In the genomic region with DNA sequence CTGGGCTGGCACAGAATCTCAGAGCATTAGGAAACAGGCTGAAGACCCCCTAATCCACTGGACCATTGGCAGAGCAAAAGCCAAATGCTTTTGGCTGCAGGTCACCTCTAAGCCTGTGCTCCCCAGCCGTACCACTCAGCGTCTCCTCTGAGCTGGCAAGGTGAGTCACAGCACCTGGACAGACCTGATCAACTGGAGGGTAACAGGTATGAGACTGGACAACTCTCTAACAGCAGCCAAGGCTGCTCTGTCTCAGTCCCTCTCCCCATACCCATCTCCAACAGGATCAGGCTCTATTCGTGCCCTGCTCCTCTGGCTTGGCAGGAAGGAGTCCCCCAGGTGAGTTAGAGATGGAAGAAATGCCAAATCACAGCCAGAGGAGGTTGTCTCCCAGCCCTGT, we compare ENCODE assay signal across 2 cellular contexts.
TF ChIP-seq lines count a peak whose summit lies in the region.

No MANE protein-coding gene starts in this region.

TF ChIP-seq in IMR-90, 13 proteins besides CTCF, POLR2A, EP300 and RAD21:
- TF ChIP-seq, protein P1, sequence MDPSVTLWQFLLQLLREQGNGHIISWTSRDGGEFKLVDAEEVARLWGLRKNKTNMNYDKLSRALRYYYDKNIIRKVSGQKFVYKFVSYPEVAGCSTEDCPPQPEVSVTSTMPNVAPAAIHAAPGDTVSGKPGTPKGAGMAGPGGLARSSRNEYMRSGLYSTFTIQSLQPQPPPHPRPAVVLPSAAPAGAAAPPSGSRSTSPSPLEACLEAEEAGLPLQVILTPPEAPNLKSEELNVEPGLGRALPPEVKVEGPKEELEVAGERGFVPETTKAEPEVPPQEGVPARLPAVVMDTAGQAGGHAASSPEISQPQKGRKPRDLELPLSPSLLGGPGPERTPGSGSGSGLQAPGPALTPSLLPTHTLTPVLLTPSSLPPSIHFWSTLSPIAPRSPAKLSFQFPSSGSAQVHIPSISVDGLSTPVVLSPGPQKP (IDR thresholded peaks at IDR 0.05; ENCODE audit: borderline replicate concordance, low read depth, low read length), result no peak
- TF ChIP-seq MAFK (IDR thresholded peaks at IDR 0.05; ENCODE audit: low read depth, low read length) (no peak), RCOR1 (IDR thresholded peaks at IDR 0.05; ENCODE audit: insufficient replicate concordance, low read length) (no peak)

TF ChIP-seq in SK-N-SH, 30 proteins besides CTCF, POLR2A, EP300 and RAD21:
- TF ChIP-seq, protein P2, sequence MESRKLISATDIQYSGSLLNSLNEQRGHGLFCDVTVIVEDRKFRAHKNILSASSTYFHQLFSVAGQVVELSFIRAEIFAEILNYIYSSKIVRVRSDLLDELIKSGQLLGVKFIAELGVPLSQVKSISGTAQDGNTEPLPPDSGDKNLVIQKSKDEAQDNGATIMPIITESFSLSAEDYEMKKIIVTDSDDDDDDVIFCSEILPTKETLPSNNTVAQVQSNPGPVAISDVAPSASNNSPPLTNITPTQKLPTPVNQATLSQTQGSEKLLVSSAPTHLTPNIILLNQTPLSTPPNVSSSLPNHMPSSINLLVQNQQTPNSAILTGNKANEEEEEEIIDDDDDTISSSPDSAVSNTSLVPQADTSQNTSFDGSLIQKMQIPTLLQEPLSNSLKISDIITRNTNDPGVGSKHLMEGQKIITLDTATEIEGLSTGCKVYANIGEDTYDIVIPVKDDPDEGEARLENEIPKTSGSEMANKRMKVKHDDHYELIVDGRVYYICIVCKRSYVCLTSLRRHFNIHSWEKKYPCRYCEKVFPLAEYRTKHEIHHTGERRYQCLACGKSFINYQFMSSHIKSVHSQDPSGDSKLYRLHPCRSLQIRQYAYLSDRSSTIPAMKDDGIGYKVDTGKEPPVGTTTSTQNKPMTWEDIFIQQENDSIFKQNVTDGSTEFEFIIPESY (IDR thresholded peaks at IDR 0.05; ENCODE audit: borderline replicate concordance, low read depth), result no peak
- TF ChIP-seq FOSL2 (IDR thresholded peaks at IDR 0.05; ENCODE audit: borderline replicate concordance, low read depth) (no peak), TAF1 (IDR thresholded peaks at IDR 0.05; ENCODE audit: borderline replicate concordance, low read depth, low read length) (no peak), SMC3 (IDR thresholded peaks at IDR 0.05; ENCODE audit: low read depth, low read length) (no peak), CHD2 (IDR thresholded peaks at IDR 0.05; ENCODE audit: low read length, partially characterized antibody) (no peak), JUND (IDR thresholded peaks at IDR 0.05) (no peak), FOXJ3 (CRISPR knock-in tag; IDR thresholded peaks at IDR 0.05) (no peak), GABPA (IDR thresholded peaks at IDR 0.05; ENCODE audit: low read depth) (no peak), MXI1 (IDR thresholded peaks at IDR 0.05; ENCODE audit: low read depth, low read length) (no peak), YY1 (IDR thresholded peaks at IDR 0.05; ENCODE audit: low read depth) (no peak), ELF1 (IDR thresholded peaks at IDR 0.05) (no peak), RXRA (IDR thresholded peaks at IDR 0.05; ENCODE audit: borderline replicate concordance, low read depth) (no peak)
- TF ChIP-seq, protein P3, sequence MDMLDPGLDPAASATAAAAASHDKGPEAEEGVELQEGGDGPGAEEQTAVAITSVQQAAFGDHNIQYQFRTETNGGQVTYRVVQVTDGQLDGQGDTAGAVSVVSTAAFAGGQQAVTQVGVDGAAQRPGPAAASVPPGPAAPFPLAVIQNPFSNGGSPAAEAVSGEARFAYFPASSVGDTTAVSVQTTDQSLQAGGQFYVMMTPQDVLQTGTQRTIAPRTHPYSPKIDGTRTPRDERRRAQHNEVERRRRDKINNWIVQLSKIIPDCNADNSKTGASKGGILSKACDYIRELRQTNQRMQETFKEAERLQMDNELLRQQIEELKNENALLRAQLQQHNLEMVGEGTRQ (IDR thresholded peaks at IDR 0.05; ENCODE audit: borderline replicate concordance, low read depth, low read length), result no peak
- TF ChIP-seq, protein P4, sequence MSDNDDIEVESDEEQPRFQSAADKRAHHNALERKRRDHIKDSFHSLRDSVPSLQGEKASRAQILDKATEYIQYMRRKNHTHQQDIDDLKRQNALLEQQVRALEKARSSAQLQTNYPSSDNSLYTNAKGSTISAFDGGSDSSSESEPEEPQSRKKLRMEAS (IDR thresholded peaks at IDR 0.05; ENCODE audit: low read depth), result no peak
- TF ChIP-seq, protein P5, sequence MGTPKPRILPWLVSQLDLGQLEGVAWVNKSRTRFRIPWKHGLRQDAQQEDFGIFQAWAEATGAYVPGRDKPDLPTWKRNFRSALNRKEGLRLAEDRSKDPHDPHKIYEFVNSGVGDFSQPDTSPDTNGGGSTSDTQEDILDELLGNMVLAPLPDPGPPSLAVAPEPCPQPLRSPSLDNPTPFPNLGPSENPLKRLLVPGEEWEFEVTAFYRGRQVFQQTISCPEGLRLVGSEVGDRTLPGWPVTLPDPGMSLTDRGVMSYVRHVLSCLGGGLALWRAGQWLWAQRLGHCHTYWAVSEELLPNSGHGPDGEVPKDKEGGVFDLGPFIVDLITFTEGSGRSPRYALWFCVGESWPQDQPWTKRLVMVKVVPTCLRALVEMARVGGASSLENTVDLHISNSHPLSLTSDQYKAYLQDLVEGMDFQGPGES (IDR thresholded peaks at IDR 0.05; ENCODE audit: low read depth, low read length), result no peak
TF ChIP-seq in SK-N-SH: peak in this region for 0.
